15 cellular contexts compared by ENCODE assay signal in the genomic region with DNA sequence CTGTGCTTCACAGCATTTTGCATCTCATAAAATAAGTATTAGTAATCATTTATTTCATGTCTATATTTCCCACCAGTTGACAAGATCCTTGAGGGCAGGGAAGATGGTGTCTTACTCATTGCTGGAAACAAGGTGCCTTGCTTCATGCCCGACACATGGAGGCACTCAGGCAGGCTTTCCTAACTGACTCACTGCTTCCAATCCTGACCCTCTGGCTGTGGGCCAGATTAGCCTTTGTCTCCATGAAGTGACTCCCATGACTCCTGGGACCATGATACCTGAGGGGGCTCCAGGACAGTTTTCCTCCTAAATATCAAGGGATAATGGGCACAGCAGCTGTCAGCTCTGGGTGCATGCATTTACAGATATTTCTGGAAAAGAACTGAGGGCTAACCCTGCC.
A peak's percentile ranks its signal among the peaks of the same experiment; 100 is the strongest.
DNase-seq lines count a peak whose midpoint lies in the region.
"Had no signal": no experiment of that assay in that cellular context is flagged by ENCODE, and none has a peak within 500 bp of the region (broad histone marks: within the 10 kb centered on the region; RNA-seq: fewer than 3 reads in every experiment).

No MANE protein-coding gene starts in this region.

- H4K91ac ChIP-seq in mesenchymal stem cell (ENCODE audit: low read length) = no peak overlapping the region

- no peaks in the 10 kb centered on the region for H3K36me3 ChIP-seq in MG63
- no peaks in the 10 kb centered on the region for H3K36me3 ChIP-seq in mesenchymal stem cell (ENCODE audit: control insufficient read depth in 1 of 2, insufficient read depth in 2 of 2, low read depth in 1 of 2, low read length in 2 of 2)
- H3K36me3 ChIP-seq: upper lobe of left lung had no signal

- peak; percentile 51 for DNase-seq in G401 (ENCODE audit: low spot score)
- peak; percentile 5 for DNase-seq in MG63
- peak; percentile 16 for DNase-seq in astrocyte of the hippocampus (ENCODE audit: low read depth, low spot score)
- DNase-seq in mesenchymal stem cell = peak; percentile 24
- DNase-seq in SKM-1 (lab: John Stamatoyannopoulos, UW; ENCODE audit: unreplicated experiment) = no peak
- no peak for DNase-seq in activated CD4-positive, alpha-beta T cell treated with anti-CD3 and anti-CD28 coated beads for 4 hours
- DNase-seq in retina = no peak
- DNase-seq: activated CD4-positive, alpha-beta T cell treated with anti-CD3 and anti-CD28 coated beads, Interleukin-2, amount 50 U/mL, for 4 hours; Caco-2; NCI-H1694; NCI-H510A treated with DMSO at 0.1 percent for 48 hours; SHP77; stimulated activated CD4-positive, alpha-beta T cell treated with anti-CD3 and anti-CD28 coated beads, Interleukin-4, amount 100 ng/mL, for 1 hour; upper lobe of left lung had no signal

- H2AFZ ChIP-seq in mesenchymal stem cell (ENCODE audit: low read depth, low read length) = no peak overlapping the region

- H2BK120ac ChIP-seq in mesenchymal stem cell (ENCODE audit: low read depth, low read length) = no peak overlapping the region

- no peak overlapping the region for H3K4ac ChIP-seq in mesenchymal stem cell (ENCODE audit: low read depth in 1 of 2, low read length in 2 of 2)

- no peak overlapping the region for H4K8ac ChIP-seq in mesenchymal stem cell (ENCODE audit: low read length)

- H3K4me3 ChIP-seq in MG63 (no peak overlapping the region), mesenchymal stem cell (ENCODE audit: insufficient read depth in 1 of 2, low read depth in 1 of 2, low read length in 2 of 2) (no peak overlapping the region)
- H3K4me3 ChIP-seq: skin epidermis, upper lobe of left lung had no signal

- in situ Hi-C loops in G401 (cut with HindIII; ENCODE audit: low sequenced_read_pairs) = no loop called here

- H3K23ac ChIP-seq in mesenchymal stem cell (ENCODE audit: low read length in 2 of 2) = no peak overlapping the region

- H3K9me3 ChIP-seq in MG63 (no peaks in the 10 kb centered on the region), mesenchymal stem cell (ENCODE audit: control insufficient read depth, low read length) (no peaks in the 10 kb centered on the region)
- H3K9me3 ChIP-seq: Caco-2, upper lobe of left lung had no signal

- no peak overlapping the region for H3K9ac ChIP-seq in mesenchymal stem cell (ENCODE audit: low read length)

- no peak overlapping the region for H2BK15ac ChIP-seq in mesenchymal stem cell (ENCODE audit: low read depth, poor library complexity, severe bottlenecking)

- H2BK5ac ChIP-seq in mesenchymal stem cell (ENCODE audit: low read depth, low read length, poor library complexity, severe bottlenecking) = no peak overlapping the region

- no peaks in the 10 kb centered on the region for H3K4me1 ChIP-seq in mesenchymal stem cell (ENCODE audit: control insufficient read depth, insufficient read depth, low read depth, low read length)
- H3K4me1 ChIP-seq: Caco-2, upper lobe of left lung had no signal

- no peak overlapping the region for H2AK5ac ChIP-seq in mesenchymal stem cell (ENCODE audit: low read length, severe bottlenecking)

- no peaks in the 10 kb centered on the region for H3K79me1 ChIP-seq in mesenchymal stem cell (replicated peaks; ENCODE audit: low read length, poor library complexity, severe bottlenecking)

- H3K27ac ChIP-seq in mesenchymal stem cell (ENCODE audit: low read length, poor library complexity, severe bottlenecking) = no peak overlapping the region
- H3K27ac ChIP-seq: skin epidermis, upper lobe of left lung had no signal

- no peak overlapping the region for H3K18ac ChIP-seq in mesenchymal stem cell (ENCODE audit: low read depth in 1 of 2, low read length in 2 of 2)

- H3K4me2 ChIP-seq in mesenchymal stem cell (ENCODE audit: low read length, poor library complexity, severe bottlenecking) = no peak overlapping the region

- WGBS in mesenchymal stem cell = 0% methylated on average over 1 of the region's 1 CpG

- H2BK12ac ChIP-seq in mesenchymal stem cell (ENCODE audit: low read length in 2 of 2) = no peak overlapping the region

- H3K27me3 ChIP-seq in MG63 = no peaks in the 10 kb centered on the region
- no peaks in the 10 kb centered on the region for H3K27me3 ChIP-seq in mesenchymal stem cell (ENCODE audit: control insufficient read depth in 1 of 2, insufficient read depth in 1 of 2, low read length in 2 of 2)
- H3K27me3 ChIP-seq: upper lobe of left lung had no signal

- no peak overlapping the region for H3K14ac ChIP-seq in mesenchymal stem cell (ENCODE audit: low read length in 2 of 2)

Comparison
In these comparisons a context has a peak if more than half of its experiments do, and no peak if none do; other contexts are left out.
1. DNase-seq: peak in G401 (single experiment), MG63 (single experiment), astrocyte of the hippocampus (single experiment) and mesenchymal stem cell (single experiment); none in SKM-1 (single experiment), activated CD4-positive, alpha-beta T cell treated with anti-CD3 and anti-CD28 coated beads for 4 hours (0 of 2) and retina (single experiment).